8 cellular contexts compared by ENCODE assay signal in the genomic region with DNA sequence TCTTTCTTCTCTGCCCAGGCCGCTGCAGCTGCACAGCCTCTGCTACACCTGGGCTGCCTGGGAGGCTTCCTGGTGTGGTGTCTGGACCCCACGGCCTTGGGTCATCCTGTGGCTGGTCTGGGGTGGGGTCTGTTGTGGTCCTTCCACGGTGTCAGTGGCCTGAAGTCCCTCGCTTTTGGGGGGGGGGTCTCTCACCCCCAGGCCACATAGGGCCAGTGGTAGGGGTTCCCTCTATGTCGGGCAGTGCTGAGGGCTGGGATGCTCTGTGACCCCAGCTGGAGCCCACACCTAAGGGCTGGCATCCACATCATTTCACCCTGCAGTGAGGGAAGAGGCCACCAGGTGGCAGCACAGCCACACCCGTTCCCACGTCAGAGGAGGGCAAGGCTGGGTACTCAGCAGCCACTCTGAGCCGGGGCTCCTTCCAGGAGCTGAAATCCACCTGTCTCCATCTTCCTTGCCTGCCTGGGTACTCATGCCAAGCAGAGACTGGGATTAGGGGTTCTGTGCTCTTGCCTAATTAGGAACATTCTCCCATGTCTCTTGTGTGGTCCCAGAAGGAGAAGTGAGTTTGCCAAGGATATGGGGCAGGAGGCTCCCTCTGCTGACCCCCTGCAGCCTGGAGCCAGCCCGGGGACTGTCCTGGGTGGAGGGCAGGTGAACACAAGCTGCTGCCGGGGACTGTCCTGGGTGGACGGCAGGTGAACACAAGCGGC. TPM values are rescaled to one million over a fixed set of nuclear protein-coding genes. Genes with fewer than 3 reads are reported as not detected.
A peak's percentile ranks its signal among the peaks of the same experiment; 100 is the strongest.
DNase-seq lines count a peak whose midpoint lies in the region; ATAC-seq and TF ChIP-seq lines count a peak whose summit lies in the region.

No MANE protein-coding gene starts in this region.

- H3K27ac ChIP-seq in RWPE1 (no peak overlapping the region), foreskin keratinocyte (no peak overlapping the region), osteoblast (ENCODE audit: low read depth, low read length) (no peak overlapping the region), tibial nerve (no peak overlapping the region)

- TF ChIP-seq CTCF in RWPE1 (conservative IDR thresholded peaks at IDR 0.05; ENCODE audit: low read depth): peak; percentile 94
- TF ChIP-seq CTCF in foreskin keratinocyte (conservative IDR thresholded peaks at IDR 0.05): peak; percentile 90
- peak; percentile 87 for TF ChIP-seq CTCF in osteoblast (IDR thresholded peaks at IDR 0.05; ENCODE audit: extremely low read depth, low read depth, low read length)
- peak; percentile 87 to 90 (median 90) for TF ChIP-seq CTCF in tibial nerve (IDR thresholded peaks at IDR 0.05)

- no peak overlapping the region for H2AFZ ChIP-seq in osteoblast (ENCODE audit: low read length)

- 46 to 52% methylated on average over 7 to 12 of the region's 12 CpGs for WGBS in tibial nerve, 2 donors

- TF ChIP-seq EP300 in tibial nerve (IDR thresholded peaks at IDR 0.05): no peak

- H3K4me1 ChIP-seq in foreskin keratinocyte: no peaks in the 10 kb centered on the region
- H3K4me1 ChIP-seq in osteoblast (ENCODE audit: insufficient read depth, low read length): no peaks in the 10 kb centered on the region
- H3K4me1 ChIP-seq in tibial nerve: peaks cover 0 to 19% (median 2%) of the 10 kb centered on the region in 4 donors

- H3K4me3 ChIP-seq in Jurkat, Clone E6-1 (ENCODE audit: low read length): no peak overlapping the region
- H3K4me3 ChIP-seq in osteoblast (ENCODE audit: insufficient read depth, low read length): no peak overlapping the region
- H3K4me3 ChIP-seq in tibial nerve: no peak overlapping the region

- POLR2A ChIA-PET in RWPE1 (lab: Yijun Ruan, JAX; ENCODE audit: low non-redundant PET): no interaction called here

- CTCF ChIA-PET in RWPE1 (lab: Yijun Ruan, JAX): interaction anchor here (0.5 to 4.0 kb wide), 26 partner anchors 8 to 1338 kb away, joined by 3 to 70 read pairs (median 4); a partner anchor contains a TSS

- peak; percentile 32 for DNase-seq in DMS79 (lab: John Stamatoyannopoulos, UW)
- peak; percentile 28 for DNase-seq in Jurkat, Clone E6-1 (ENCODE audit: low read depth, low spot score)
- peak; percentile 74 for DNase-seq in RWPE1 (ENCODE audit: low spot score)
- DNase-seq in activated effector memory CD4-positive, alpha-beta T cell treated with Interleukin-2 at 50 U/mL for 16 hours: peak; percentile 60
- DNase-seq in foreskin keratinocyte: peak in 1 of 2 donors; percentile 24
- peak; percentile 99 for DNase-seq in osteoblast (ENCODE audit: insufficient read length, low spot score, missing footprints)
- DNase-seq in tibial nerve (ENCODE audit: low spot score in 2 of 2): peak; percentile 65 to 85

- H3K9me3 ChIP-seq in osteoblast (ENCODE audit: low read depth, low read length): no peaks in the 10 kb centered on the region
- no peaks in the 10 kb centered on the region for H3K9me3 ChIP-seq in tibial nerve

- no peak for TF ChIP-seq POLR2A in tibial nerve (IDR thresholded peaks at IDR 0.05)

- ATAC-seq in foreskin keratinocyte: peak; percentile 50
- ATAC-seq in GM19328 (IDR thresholded peaks at IDR 0.05; ENCODE audit: unreplicated experiment): no peak

- H4K20me1 ChIP-seq in osteoblast (ENCODE audit: insufficient read depth, low read length): peaks cover 26% of the 10 kb centered on the region

- no peak overlapping the region for H3K4me2 ChIP-seq in osteoblast (ENCODE audit: insufficient read depth, low read length)

- H3K79me2 ChIP-seq in osteoblast (ENCODE audit: insufficient read depth, low read length): no peaks in the 10 kb centered on the region

- H3K36me3 ChIP-seq in osteoblast (ENCODE audit: insufficient read depth, low read length): peaks cover 5% of the 10 kb centered on the region
- peaks cover 0 to 52% (median 0%) of the 10 kb centered on the region in 3 donors for H3K36me3 ChIP-seq in tibial nerve

- no peaks in the 10 kb centered on the region for H3K27me3 ChIP-seq in foreskin keratinocyte
- peaks cover 6% of the 10 kb centered on the region for H3K27me3 ChIP-seq in osteoblast (ENCODE audit: insufficient read depth, low read length)
- peaks cover 0 to 19% of the 10 kb centered on the region in 2 donors for H3K27me3 ChIP-seq in tibial nerve

RNA-seq across cellular contexts. Expression of a gene that starts 13.0 kb away (rescaled TPM):
- polyA plus RNA-seq in Jurkat, Clone E6-1 (2012; ENCODE audit: insufficient read depth, insufficient read length): 39.7 TPM
- total RNA-seq in foreskin keratinocyte (11.2 and 11.7 TPM in 2 replicates), osteoblast (11.8 and 14.5 TPM in 2 replicates), tibial nerve (10 to 100 TPM; 29.9 to 64.8 (median 57.1) TPM)
- 8.0 and 8.5 TPM in 2 replicates for polyA plus RNA-seq in foreskin keratinocyte
